Comparison of ENCODE assay signal across 2 cellular contexts in the genomic region with DNA sequence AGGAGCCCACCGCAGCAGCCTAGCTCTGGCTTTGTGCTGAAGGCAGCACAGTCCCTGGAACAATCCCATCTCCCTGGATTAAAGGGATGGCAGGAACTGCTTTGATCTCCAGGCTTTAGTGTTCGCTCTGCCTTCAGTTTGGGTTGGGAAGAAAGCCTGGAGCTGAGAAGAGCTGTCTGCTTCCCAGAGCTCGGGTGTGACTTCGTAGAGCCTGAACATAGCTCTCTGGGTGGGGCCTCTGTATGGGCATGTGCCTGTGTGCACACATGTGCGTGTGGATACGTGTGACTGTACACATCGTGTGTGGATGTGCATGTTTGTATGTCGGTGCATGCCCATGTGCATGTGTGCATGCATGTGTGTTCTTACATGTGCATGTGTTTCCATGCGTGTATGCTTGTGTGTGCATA.
TF ChIP-seq lines count a peak whose summit lies in the region.

No MANE protein-coding gene starts in this region.

TF ChIP-seq in HepG2, 621 proteins besides CTCF, POLR2A, EP300 and RAD21:
- TF ChIP-seq, protein P1, sequence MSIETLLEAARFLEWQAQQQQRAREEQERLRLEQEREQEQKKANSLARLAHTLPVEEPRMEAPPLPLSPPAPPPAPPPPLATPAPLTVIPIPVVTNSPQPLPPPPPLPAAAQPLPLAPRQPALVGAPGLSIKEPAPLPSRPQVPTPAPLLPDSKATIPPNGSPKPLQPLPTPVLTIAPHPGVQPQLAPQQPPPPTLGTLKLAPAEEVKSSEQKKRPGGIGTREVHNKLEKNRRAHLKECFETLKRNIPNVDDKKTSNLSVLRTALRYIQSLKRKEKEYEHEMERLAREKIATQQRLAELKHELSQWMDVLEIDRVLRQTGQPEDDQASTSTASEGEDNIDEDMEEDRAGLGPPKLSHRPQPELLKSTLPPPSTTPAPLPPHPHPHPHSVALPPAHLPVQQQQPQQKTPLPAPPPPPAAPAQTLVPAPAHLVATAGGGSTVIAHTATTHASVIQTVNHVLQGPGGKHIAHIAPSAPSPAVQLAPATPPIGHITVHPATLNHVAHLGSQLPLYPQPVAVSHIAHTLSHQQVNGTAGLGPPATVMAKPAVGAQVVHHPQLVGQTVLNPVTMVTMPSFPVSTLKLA (IDR thresholded peaks at IDR 0.05), result peak; percentile 91
- TF ChIP-seq ZNF20 (CRISPR knock-in tag; IDR thresholded peaks at IDR 0.05) (no peak), POLR2G (IDR thresholded peaks at IDR 0.05; ENCODE audit: low read depth, low read length) (no peak)
- TF ChIP-seq, protein P2, sequence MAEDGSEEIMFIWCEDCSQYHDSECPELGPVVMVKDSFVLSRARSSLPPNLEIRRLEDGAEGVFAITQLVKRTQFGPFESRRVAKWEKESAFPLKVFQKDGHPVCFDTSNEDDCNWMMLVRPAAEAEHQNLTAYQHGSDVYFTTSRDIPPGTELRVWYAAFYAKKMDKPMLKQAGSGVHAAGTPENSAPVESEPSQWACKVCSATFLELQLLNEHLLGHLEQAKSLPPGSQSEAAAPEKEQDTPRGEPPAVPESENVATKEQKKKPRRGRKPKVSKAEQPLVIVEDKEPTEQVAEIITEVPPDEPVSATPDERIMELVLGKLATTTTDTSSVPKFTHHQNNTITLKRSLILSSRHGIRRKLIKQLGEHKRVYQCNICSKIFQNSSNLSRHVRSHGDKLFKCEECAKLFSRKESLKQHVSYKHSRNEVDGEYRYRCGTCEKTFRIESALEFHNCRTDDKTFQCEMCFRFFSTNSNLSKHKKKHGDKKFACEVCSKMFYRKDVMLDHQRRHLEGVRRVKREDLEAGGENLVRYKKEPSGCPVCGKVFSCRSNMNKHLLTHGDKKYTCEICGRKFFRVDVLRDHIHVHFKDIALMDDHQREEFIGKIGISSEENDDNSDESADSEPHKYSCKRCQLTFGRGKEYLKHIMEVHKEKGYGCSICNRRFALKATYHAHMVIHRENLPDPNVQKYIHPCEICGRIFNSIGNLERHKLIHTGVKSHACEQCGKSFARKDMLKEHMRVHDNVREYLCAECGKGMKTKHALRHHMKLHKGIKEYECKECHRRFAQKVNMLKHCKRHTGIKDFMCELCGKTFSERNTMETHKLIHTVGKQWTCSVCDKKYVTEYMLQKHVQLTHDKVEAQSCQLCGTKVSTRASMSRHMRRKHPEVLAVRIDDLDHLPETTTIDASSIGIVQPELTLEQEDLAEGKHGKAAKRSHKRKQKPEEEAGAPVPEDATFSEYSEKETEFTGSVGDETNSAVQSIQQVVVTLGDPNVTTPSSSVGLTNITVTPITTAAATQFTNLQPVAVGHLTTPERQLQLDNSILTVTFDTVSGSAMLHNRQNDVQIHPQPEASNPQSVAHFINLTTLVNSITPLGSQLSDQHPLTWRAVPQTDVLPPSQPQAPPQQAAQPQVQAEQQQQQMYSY (CRISPR knock-in tag; IDR thresholded peaks at IDR 0.05), result 0 out of 2 replicates have a peak, but pooled peaks have one; percentile 25

TF ChIP-seq in WTC11, 78 proteins besides CTCF, POLR2A, EP300 and RAD21:
- no peak for TF ChIP-seq ZNF416 (CRISPR knock-in tag; IDR thresholded peaks at IDR 0.05)
- TF ChIP-seq, protein P2 (CRISPR knock-in tag; IDR thresholded peaks at IDR 0.05), result peak; percentile 99
